9 cellular contexts compared by ENCODE assay signal in the genomic region with DNA sequence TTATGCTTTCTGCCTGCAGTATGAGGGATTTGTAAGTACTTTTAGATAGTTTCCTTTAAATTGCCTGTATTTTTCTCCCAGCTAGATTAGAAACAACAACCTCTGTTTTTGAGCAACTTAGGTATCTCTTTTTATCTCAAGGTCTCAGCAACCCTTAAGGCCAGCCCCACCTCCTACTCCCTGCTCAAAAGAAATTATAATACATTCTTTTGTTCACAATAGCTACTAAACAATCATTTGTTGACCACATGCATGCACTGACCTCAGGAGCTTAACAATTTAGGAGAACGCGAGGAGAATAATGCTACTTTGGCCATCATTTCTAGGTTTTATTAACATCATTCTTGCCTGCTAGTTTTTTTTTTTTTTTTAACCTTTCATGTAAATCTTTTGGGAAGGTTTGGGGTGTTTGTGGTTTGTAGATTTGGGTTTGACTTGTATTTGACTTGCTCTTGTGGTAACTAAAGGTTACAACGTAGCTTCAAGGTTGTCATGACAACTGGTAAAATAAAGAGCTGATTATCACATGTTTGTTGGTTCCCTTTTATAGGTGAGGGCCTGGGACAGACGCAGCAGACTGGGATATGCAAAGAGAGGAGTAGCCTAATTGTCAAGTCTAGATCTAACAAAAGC. TPM values are rescaled to one million over a fixed set of nuclear protein-coding genes. Genes with fewer than 3 reads are reported as not detected.
DNase-seq lines count a peak whose midpoint lies in the region; ATAC-seq and TF ChIP-seq lines count a peak whose summit lies in the region.
"Had no signal": no experiment of that assay in that cellular context is flagged by ENCODE, and none has a peak within 500 bp of the region (broad histone marks: within the 10 kb centered on the region; RNA-seq: fewer than 3 reads in every experiment).

No MANE protein-coding gene starts in this region.

- ATAC-seq in GM18870 (IDR thresholded peaks at IDR 0.05; ENCODE audit: unreplicated experiment) (peak; percentile 30), HG02610 (IDR thresholded peaks at IDR 0.05; ENCODE audit: unreplicated experiment) (peak; percentile 62), Panc1 (no peak), memory B cell (ENCODE audit: low read depth) (peak; percentile 62), upper lobe of left lung (ENCODE audit: low FRiP score in 2 of 2) (no peak)

- 43 to 58% methylated on average over 4 of the region's 4 CpGs for WGBS in upper lobe of left lung, 2 donors

- H3K4me1 Mint-ChIP-seq in memory B cell: peaks cover 10% of the 10 kb centered on the region

- no peaks in the 10 kb centered on the region for H3K9me3 ChIP-seq in Panc1 (ENCODE audit: control insufficient read depth, insufficient read depth, low read depth, low read length)
- H3K9me3 ChIP-seq in upper lobe of left lung: no peaks in the 10 kb centered on the region
- H3K9me3 ChIP-seq: MG63 had no signal

- CTCF ChIA-PET in Panc1 (lab: Charles Lee): no interaction called here

- H3K27me3 Mint-ChIP-seq in memory B cell: no peaks in the 10 kb centered on the region

- H3K36me3 ChIP-seq in Panc1 (ENCODE audit: control insufficient read depth, insufficient read depth, low read length): no peaks in the 10 kb centered on the region
- H3K36me3 ChIP-seq in upper lobe of left lung: no peaks in the 10 kb centered on the region
- H3K36me3 ChIP-seq: MG63 had no signal

- no peak overlapping the region for H3K4me3 ChIP-seq in Panc1 (ENCODE audit: low read depth in 2 of 2, low read length in 2 of 2)
- H3K4me3 ChIP-seq in upper lobe of left lung: no peak overlapping the region
- H3K4me3 ChIP-seq: MG63 had no signal

- peaks cover 32% of the 10 kb centered on the region for H3K4me1 ChIP-seq in Panc1 (ENCODE audit: control insufficient read depth, insufficient read depth, low read length)
- peaks cover 0 to 3% (median 0%) of the 10 kb centered on the region in 4 donors for H3K4me1 ChIP-seq in upper lobe of left lung

- H3K27ac Mint-ChIP-seq in memory B cell: peak overlapping the region; percentile 85

- TF ChIP-seq CTCF in Panc1 (IDR thresholded peaks at IDR 0.05): no peak
- TF ChIP-seq CTCF in upper lobe of left lung (IDR thresholded peaks at IDR 0.05): no peak

- no TSS peak for BruUV-seq in Panc1 (replicated peaks; lab: Mats Ljungman, UMichigan)

- no peak for TF ChIP-seq POLR2A in upper lobe of left lung (IDR thresholded peaks at IDR 0.05)

- POLR2A ChIA-PET in Panc1 (lab: Charles Lee): no interaction called here

- H3K27ac ChIP-seq in Panc1 (ENCODE audit: low read length): peak overlapping the region; percentile 26; the same call in 1 of the 2 replicates
- H3K27ac ChIP-seq in upper lobe of left lung: no peak overlapping the region

- no peak for TF ChIP-seq EP300 in upper lobe of left lung (IDR thresholded peaks at IDR 0.05)

- H3K36me3 Mint-ChIP-seq in memory B cell: no peaks in the 10 kb centered on the region

- H3K4me3 Mint-ChIP-seq in memory B cell: no peak overlapping the region

- intact Hi-C loops in Panc1 (cut with micrococcal nuclease; ENCODE audit: unreplicated experiment): loop anchor here (10.0 kb wide), 1 partner anchor 191 kb away; a partner anchor contains a TSS

- in situ Hi-C loops in Panc1 (cut with HindIII; ENCODE audit: low pct_unique_long_range_greater_than_20kb, low sequenced_read_pairs): no loop called here

- no peaks in the 10 kb centered on the region for H3K9me3 Mint-ChIP-seq in memory B cell

- H3K27me3 ChIP-seq in Panc1 (ENCODE audit: control insufficient read depth, insufficient read depth, low read length) (no peaks in the 10 kb centered on the region), upper lobe of left lung (no peaks in the 10 kb centered on the region)
- H3K27me3 ChIP-seq: MG63 had no signal

- DNase-seq in Panc1 (ENCODE audit: low read depth, low spot score) (no peak), memory B cell (ENCODE audit: low spot score in 2 of 2) (peak in 1 of 2 donors; percentile 23), SIG-M5 (lab: John Stamatoyannopoulos, UW) (no peak), upper lobe of left lung (no peak), NCI-H345 treated with DMSO at 0.1 percent for 48 hours (lab: John Stamatoyannopoulos, UW; ENCODE audit: unreplicated experiment) (no peak)
- DNase-seq: islet precursor cell, MG63 had no signal

RNA-seq across cellular contexts. Expression of a gene that starts 6.7 kb away (rescaled TPM):
- total RNA-seq in Panc1 (2021; ENCODE audit: unreplicated experiment) (98.8 TPM), upper lobe of left lung (10 to 100 TPM; 11.4 to 25.1 (median 15.6) TPM)
- 48.5 TPM for polyA plus RNA-seq in Panc1 (2012; ENCODE audit: insufficient read length)

Comparison
In these comparisons a context has a peak if more than half of its experiments do, and no peak if none do; other contexts are left out.
1. ATAC-seq: peak in GM18870 (single experiment), HG02610 (single experiment) and memory B cell (single experiment); none in Panc1 (single experiment) and upper lobe of left lung (0 of 2).